ENCODE assay signal across 10 cellular contexts in genomic region chr20:1638643-1639042, GRCh38. TPM values are rescaled to one million over a fixed set of nuclear protein-coding genes. Genes with fewer than 3 reads are reported as not detected.
"Had no signal": no experiment of that assay in that cellular context is flagged by ENCODE, and none has a peak within 500 bp of the region (broad histone marks: within the 10 kb centered on the region; RNA-seq: fewer than 3 reads in every experiment).

No MANE protein-coding gene starts in this region.

RNA-seq across cellular contexts. Expression of gene SIRPB1, which starts 18.8 kb away (rescaled TPM):
- polyA plus RNA-seq: keratinocyte had no signal

RNA-seq across cellular contexts. Expression of gene SIRPG, which starts 18.9 kb away (rescaled TPM):
- total RNA-seq: dermis microvascular lymphatic vessel endothelial cell, endodermal cell, gastrocnemius medialis, glomerular endothelial cell, kidney epithelial cell, lung microvascular endothelial cell, mesenteric fat pad, mesothelial cell of epicardium, myocyte had no signal
- polyA plus RNA-seq: keratinocyte had no signal
